Comparison of ENCODE assay signal across 8 cellular contexts in the genomic region with DNA sequence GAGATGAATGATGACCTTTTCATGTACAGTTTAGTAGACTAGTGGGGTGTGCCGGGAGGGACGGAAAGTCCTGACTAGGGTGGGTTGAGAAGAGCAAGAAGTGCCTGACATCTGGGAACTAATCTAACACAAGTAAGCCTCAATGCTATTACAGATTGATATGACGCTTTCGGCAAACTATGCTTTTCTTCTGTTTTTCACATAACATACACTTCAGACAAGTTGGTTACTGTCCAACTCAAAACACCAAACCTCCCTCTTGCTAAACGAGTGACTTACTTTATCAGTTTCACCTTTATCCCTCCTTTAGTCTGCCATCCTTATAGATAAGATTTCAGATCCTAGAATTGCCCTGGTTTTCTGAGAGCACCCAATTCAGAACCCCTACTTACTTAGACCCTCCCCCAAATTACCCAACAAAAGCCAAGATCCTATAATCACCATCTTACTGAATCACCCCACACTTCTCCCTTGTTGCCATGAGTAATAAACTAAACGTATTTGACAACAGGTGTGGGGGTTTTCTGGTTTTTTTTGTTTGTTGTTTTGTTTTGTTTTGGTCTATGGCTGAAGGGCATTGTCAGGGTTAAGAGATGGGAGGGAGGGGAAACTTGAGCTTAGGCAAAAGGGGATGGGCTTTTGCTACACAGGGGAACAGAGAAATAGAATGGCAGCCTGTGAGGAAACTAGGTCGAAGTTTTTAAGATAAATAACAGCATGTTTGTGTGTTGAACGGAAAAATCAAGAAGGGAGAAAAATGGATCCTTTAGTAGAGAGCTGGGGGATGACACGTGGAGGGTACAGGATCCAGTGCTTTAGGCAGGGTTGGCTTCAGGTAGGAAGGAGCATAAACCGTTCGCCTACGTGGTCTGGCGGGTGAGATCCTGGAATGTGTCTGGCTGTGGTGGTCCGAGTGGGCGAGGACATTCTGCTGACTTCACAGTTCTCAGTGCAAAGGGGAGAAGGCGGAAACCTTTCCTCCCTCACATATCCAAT. TPM values are rescaled to one million over a fixed set of nuclear protein-coding genes. Genes with fewer than 3 reads are reported as not detected.
A peak's percentile ranks its signal among the peaks of the same experiment; 100 is the strongest.
DNase-seq lines count a peak whose midpoint lies in the region; ATAC-seq, FAIRE-seq and TF ChIP-seq lines count a peak whose summit lies in the region.

No MANE protein-coding gene starts in this region.

- H3K9me3 ChIP-seq in left lung (no peaks in the 10 kb centered on the region), tibial artery (no peaks in the 10 kb centered on the region)

- no peak for DNase-seq in AG09309 (ENCODE audit: low read depth)
- peak; percentile 51 for DNase-seq in HTR-8/SVneo (ENCODE audit: insufficient read length, low spot score)
- DNase-seq in cardiac fibroblast (ENCODE audit: low read depth in 2 of 2), result peak; percentile 38 to 66
- DNase-seq in left lung, result peak in 1 of 2 donors; percentile 42
- peak in 1 of 2 donors; percentile 42 for DNase-seq in tibial artery
- no peak for DNase-seq in NCI-H1092 (lab: John Stamatoyannopoulos, UW)

- intact Hi-C loops in left lung (cut with DNase I) (no loop called here), tibial artery (cut with DNase I; ENCODE audit: low total_unique reads) (no loop called here)

- no peak for TF ChIP-seq CTCF in AG09309 (IDR thresholded peaks at IDR 0.05; ENCODE audit: control insufficient read depth, insufficient read depth, low read depth, low read length, missing control alignments)
- TF ChIP-seq CTCF in cardiac fibroblast (IDR thresholded peaks at IDR 0.05; ENCODE audit: low read depth, low read length), result no peak
- TF ChIP-seq CTCF in left lung (IDR thresholded peaks at IDR 0.05), result no peak
- no peak for TF ChIP-seq CTCF in tibial artery (IDR thresholded peaks at IDR 0.05)

- H3K36me3 ChIP-seq in left lung (no peaks in the 10 kb centered on the region), tibial artery (peaks cover 0 to 15% (median 4%) of the 10 kb centered on the region in 3 donors)

- H3K27ac ChIP-seq in left lung, result peak overlapping the region; percentile 66 to 74
- H3K27ac ChIP-seq in tibial artery, result peak overlapping the region; percentile 76 to 85

- FAIRE-seq in HTR-8/SVneo (lab: Jason Lieb, UNC), result peak; percentile 96

- H3K4me1 ChIP-seq in left lung (peaks cover 4 to 23% of the 10 kb centered on the region in 2 donors), tibial artery (peaks cover 0 to 12% (median 2%) of the 10 kb centered on the region in 4 donors)

- H3K4me3 ChIP-seq in AG09309 (ENCODE audit: control insufficient read depth, low read depth, low read length) (peak overlapping the region; percentile 29), cardiac fibroblast (replicated peaks in 1 of 2; ENCODE audit: low read depth in 2 of 2, low read length in 2 of 2) (peak overlapping the region; percentile 57 to 63), left lung (peak overlapping the region; percentile 38 to 49), tibial artery (peak overlapping the region; percentile 56 to 59)

- no peaks in the 10 kb centered on the region for H3K27me3 ChIP-seq in left lung
- H3K27me3 ChIP-seq in tibial artery, result no peaks in the 10 kb centered on the region

- ATAC-seq in left lung (peak; percentile 44), GM19035 (IDR thresholded peaks at IDR 0.05; ENCODE audit: unreplicated experiment) (no peak), GM21360 (IDR thresholded peaks at IDR 0.05; ENCODE audit: unreplicated experiment) (no peak)

RNA-seq across cellular contexts. Expression of gene PSMA3, which starts 6.1 kb away (rescaled TPM):
- 100 to 1,000 TPM; 152 to 238 TPM for total RNA-seq in left lung

RNA-seq across cellular contexts. Expression of gene ACTR10, which starts 38.6 kb away (rescaled TPM):
- 10 to 100 TPM; 68.3 to 72.8 TPM for total RNA-seq in left lung

RNA-seq across cellular contexts. Expression of gene ARID4A, which starts 59.8 kb away (rescaled TPM):
- total RNA-seq in left lung, result 10 to 100 TPM; 27.6 to 27.7 TPM

Comparison
In these comparisons a context has a peak if more than half of its experiments do, and no peak if none do; other contexts are left out.
1. DNase-seq: peak in HTR-8/SVneo (single experiment) and cardiac fibroblast (2 of 2); none in AG09309 (single experiment) and NCI-H1092 (single experiment).
2. Peak in every context shown above with its lines, with median percentiles within 50 percentile points of each other: H3K4me3 ChIP-seq.